ENCODE assay signal across 30 cellular contexts in the genomic region with DNA sequence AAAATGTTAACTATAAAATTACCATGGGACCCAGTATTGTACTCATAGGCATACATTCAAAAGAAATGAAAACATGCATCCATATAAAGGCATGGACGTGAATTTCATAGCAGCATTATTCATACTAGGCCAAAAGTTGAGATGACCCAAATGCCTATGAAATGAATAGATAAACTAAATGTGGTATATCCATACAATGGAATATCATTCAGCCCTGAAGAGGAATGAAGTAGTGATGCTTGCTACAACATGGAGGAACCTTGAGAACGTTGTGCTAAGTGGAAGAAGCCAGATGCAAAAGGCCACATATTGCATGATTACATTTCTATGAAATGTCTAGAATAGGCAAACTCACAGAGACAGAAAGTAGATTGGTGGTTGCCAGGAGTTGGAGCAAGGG.
"Had no signal": no experiment of that assay in that cellular context is flagged by ENCODE, and none has a peak within 500 bp of the region (broad histone marks: within the 10 kb centered on the region; RNA-seq: fewer than 3 reads in every experiment).

No MANE protein-coding gene starts in this region.

- H3K79me2 ChIP-seq: parathyroid adenoma had no signal

- DNase-seq: nephron progenitor cell; nucleus accumbens; ovary; posterior cingulate gyrus; psoas muscle; right cardiac atrium; right lobe of liver; small intestine; stimulated activated CD4-positive, alpha-beta T cell treated with anti-CD3 and anti-CD28 coated beads, Interleukin-15, amount 100 ng/mL, for 24 hours; stimulated activated CD4-positive, alpha-beta T cell treated with anti-CD3 and anti-CD28 coated beads, Interleukin-2, amount 100 ng/mL, for 24 hours; stimulated activated CD4-positive, alpha-beta T cell treated with anti-CD3 and anti-CD28 coated beads, Interleukin-2, amount 100 ng/mL, for 48 hours; stimulated activated CD4-positive, alpha-beta T cell treated with anti-CD3 and anti-CD28 coated beads, Interleukin-4, amount 100 ng/mL, for 24 hours; stimulated activated naive B cell treated with anti-CD40 and anti-IgM and Interleukin-4, amounts not matched to agents 10 μg/mL and 1 μg/mL and 100 μg/mL, for 72 hours; stimulated activated naive CD4-positive, alpha-beta T cell treated with Interleukin-2 at 50 U/mL for 16 hours; stomach; thyroid gland; trophoblast cell; upper lobe of left lung had no signal

- H3K4me3 ChIP-seq: ovary, psoas muscle, right lobe of liver, sigmoid colon, stomach, thoracic aorta, thyroid gland, tibial nerve, upper lobe of left lung, vagina had no signal

- H3K9me3 ChIP-seq: neutrophil, ovary, right lobe of liver, sigmoid colon, stomach, thoracic aorta, thyroid gland, tibial nerve, upper lobe of left lung, vagina had no signal

- H3K36me3 Mint-ChIP-seq: natural killer cell treated with Interleukin-12 subunit alpha and Interleukin-12 subunit beta and Interleukin-15 and Interleukin-18, amount 100 ng/mL, for 72 hours; stimulated activated effector memory CD8-positive, alpha-beta T cell treated with anti-CD3 and anti-CD28 coated beads, Interleukin-12 subunit alpha, Interleukin-12 subunit beta, amount 100 ng/mL, for 72 hours; stimulated activated naive B cell treated with anti-CD40 and anti-IgM and Interleukin-4, amounts not matched to agents 10 μg/mL and 1 μg/mL and 100 μg/mL, for 72 hours had no signal

- H3K4me3 Mint-ChIP-seq: natural killer cell treated with Interleukin-12 subunit alpha and Interleukin-12 subunit beta and Interleukin-15 and Interleukin-18, amount 100 ng/mL, for 72 hours; nephron progenitor cell; neural crest cell; stimulated activated effector memory CD8-positive, alpha-beta T cell treated with anti-CD3 and anti-CD28 coated beads, Interleukin-12 subunit alpha, Interleukin-12 subunit beta, amount 100 ng/mL, for 72 hours; stimulated activated naive B cell treated with anti-CD40 and anti-IgM and Interleukin-4, amounts not matched to agents 10 μg/mL and 1 μg/mL and 100 μg/mL, for 72 hours; stimulated activated naive CD8-positive, alpha-beta T cell treated with anti-CD3 and anti-CD28 coated beads, Interleukin-15, Interleukin-2, amounts not matched to agents 100 ng/mL and 50 ng/mL, for 24 hours had no signal

- ATAC-seq: natural killer cell treated with Interleukin-12 subunit alpha and Interleukin-12 subunit beta and Interleukin-15 and Interleukin-18, amount 100 ng/mL, for 72 hours; right cardiac atrium; right lobe of liver; stimulated activated effector memory CD8-positive, alpha-beta T cell treated with anti-CD3 and anti-CD28 coated beads, Interleukin-12 subunit alpha, Interleukin-12 subunit beta, amount 100 ng/mL, for 72 hours; stimulated activated naive B cell treated with anti-CD40 and anti-IgM and Interleukin-4, amounts not matched to agents 10 μg/mL and 1 μg/mL and 100 μg/mL, for 72 hours had no signal

- H2AFZ ChIP-seq: parathyroid adenoma had no signal

- H3K36me3 ChIP-seq: neutrophil, ovary, right lobe of liver, sigmoid colon, stomach, thoracic aorta, thyroid gland, tibial nerve, upper lobe of left lung, vagina had no signal

- H3K27ac Mint-ChIP-seq: natural killer cell treated with Interleukin-12 subunit alpha and Interleukin-12 subunit beta and Interleukin-15 and Interleukin-18, amount 100 ng/mL, for 72 hours; nephron progenitor cell; stimulated activated effector memory CD8-positive, alpha-beta T cell treated with anti-CD3 and anti-CD28 coated beads, Interleukin-12 subunit alpha, Interleukin-12 subunit beta, amount 100 ng/mL, for 72 hours; stimulated activated naive B cell treated with anti-CD40 and anti-IgM and Interleukin-4, amounts not matched to agents 10 μg/mL and 1 μg/mL and 100 μg/mL, for 72 hours; stimulated activated naive CD8-positive, alpha-beta T cell treated with anti-CD3 and anti-CD28 coated beads, Interleukin-15, Interleukin-2, amounts not matched to agents 100 ng/mL and 50 ng/mL, for 24 hours had no signal

- H3K4me1 ChIP-seq: right lobe of liver had no signal

- H3K9ac ChIP-seq: parathyroid adenoma had no signal

- H3K27ac ChIP-seq: neutrophil, ovary, parathyroid adenoma, psoas muscle, right lobe of liver, thoracic aorta, thyroid gland, tibial nerve, upper lobe of left lung, vagina had no signal

- H3K4me1 Mint-ChIP-seq: stimulated activated effector memory CD8-positive, alpha-beta T cell treated with anti-CD3 and anti-CD28 coated beads, Interleukin-12 subunit alpha, Interleukin-12 subunit beta, amount 100 ng/mL, for 72 hours had no signal

- H3K9me3 Mint-ChIP-seq: stimulated activated effector memory CD8-positive, alpha-beta T cell treated with anti-CD3 and anti-CD28 coated beads, Interleukin-12 subunit alpha, Interleukin-12 subunit beta, amount 100 ng/mL, for 72 hours had no signal

- H3K27me3 Mint-ChIP-seq: natural killer cell treated with Interleukin-12 subunit alpha and Interleukin-12 subunit beta and Interleukin-15 and Interleukin-18, amount 100 ng/mL, for 72 hours; progenitor cell of endocrine pancreas; stimulated activated naive CD8-positive, alpha-beta T cell treated with anti-CD3 and anti-CD28 coated beads, Interleukin-15, Interleukin-2, amounts not matched to agents 100 ng/mL and 50 ng/mL, for 24 hours had no signal

- H3K27me3 ChIP-seq: neutrophil, ovary, right lobe of liver, sigmoid colon, stomach, thyroid gland, tibial nerve, upper lobe of left lung, vagina had no signal

- FAIRE-seq: small intestine, urothelium cell line had no signal
